In the genomic region with DNA sequence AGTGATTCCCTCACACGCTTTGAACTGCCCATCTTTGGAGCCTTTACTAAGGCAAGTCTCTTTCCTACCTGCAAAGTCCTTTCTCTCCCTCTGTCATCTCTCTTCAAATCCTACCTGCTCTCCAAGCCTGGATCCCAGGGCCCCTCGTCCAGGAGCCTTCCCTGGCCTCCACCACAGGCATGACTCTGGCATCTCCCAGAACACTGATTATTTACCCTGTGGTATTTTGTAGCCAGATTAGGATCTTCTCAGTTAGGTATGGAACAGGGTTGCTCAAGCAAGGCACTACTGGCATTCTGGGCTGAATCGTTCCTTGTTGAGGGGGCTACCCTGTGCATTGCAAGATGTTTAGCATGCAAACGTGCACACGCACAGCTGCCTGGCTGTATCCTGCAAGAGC, we compare ENCODE assay signal across 1 cellular context.
TF ChIP-seq lines count a peak whose summit lies in the region.

No MANE protein-coding gene starts in this region.

TF ChIP-seq in HepG2, 621 proteins besides CTCF, POLR2A, EP300 and RAD21:
- TF ChIP-seq TARDBP (CRISPR knock-in tag; IDR thresholded peaks at IDR 0.05) (no peak), MYC (CRISPR knock-in tag; IDR thresholded peaks at IDR 0.05; ENCODE audit: borderline replicate concordance) (no peak), KDM1A (CRISPR knock-in tag; IDR thresholded peaks at IDR 0.05) (no peak), ZNF180 (CRISPR knock-in tag; IDR thresholded peaks at IDR 0.05; ENCODE audit: borderline replicate concordance, low read depth) (no peak), SMAD1 (CRISPR knock-in tag; IDR thresholded peaks at IDR 0.05; ENCODE audit: borderline replicate concordance, low read depth) (no peak), ZSCAN25 (CRISPR knock-in tag; IDR thresholded peaks at IDR 0.05) (no peak), NCOA5 (CRISPR knock-in tag; IDR thresholded peaks at IDR 0.05) (no peak), ZNF883 (CRISPR knock-in tag; IDR thresholded peaks at IDR 0.05; ENCODE audit: not compliant biosample characterization) (no peak), EZH2 (conservative IDR thresholded peaks at IDR 0.05; ENCODE audit: low read depth, low read length) (no peak), ZNF232 (CRISPR knock-in tag; IDR thresholded peaks at IDR 0.05; ENCODE audit: borderline replicate concordance) (no peak)
- TF ChIP-seq, protein P1, sequence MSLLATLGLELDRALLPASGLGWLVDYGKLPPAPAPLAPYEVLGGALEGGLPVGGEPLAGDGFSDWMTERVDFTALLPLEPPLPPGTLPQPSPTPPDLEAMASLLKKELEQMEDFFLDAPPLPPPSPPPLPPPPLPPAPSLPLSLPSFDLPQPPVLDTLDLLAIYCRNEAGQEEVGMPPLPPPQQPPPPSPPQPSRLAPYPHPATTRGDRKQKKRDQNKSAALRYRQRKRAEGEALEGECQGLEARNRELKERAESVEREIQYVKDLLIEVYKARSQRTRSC (CRISPR knock-in tag; IDR thresholded peaks at IDR 0.05; ENCODE audit: low read depth): no peak
- TF ChIP-seq, protein P2, sequence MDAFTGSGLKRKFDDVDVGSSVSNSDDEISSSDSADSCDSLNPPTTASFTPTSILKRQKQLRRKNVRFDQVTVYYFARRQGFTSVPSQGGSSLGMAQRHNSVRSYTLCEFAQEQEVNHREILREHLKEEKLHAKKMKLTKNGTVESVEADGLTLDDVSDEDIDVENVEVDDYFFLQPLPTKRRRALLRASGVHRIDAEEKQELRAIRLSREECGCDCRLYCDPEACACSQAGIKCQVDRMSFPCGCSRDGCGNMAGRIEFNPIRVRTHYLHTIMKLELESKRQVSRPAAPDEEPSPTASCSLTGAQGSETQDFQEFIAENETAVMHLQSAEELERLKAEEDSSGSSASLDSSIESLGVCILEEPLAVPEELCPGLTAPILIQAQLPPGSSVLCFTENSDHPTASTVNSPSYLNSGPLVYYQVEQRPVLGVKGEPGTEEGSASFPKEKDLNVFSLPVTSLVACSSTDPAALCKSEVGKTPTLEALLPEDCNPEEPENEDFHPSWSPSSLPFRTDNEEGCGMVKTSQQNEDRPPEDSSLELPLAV (CRISPR knock-in tag; conservative IDR thresholded peaks at IDR 0.05; ENCODE audit: low read depth): no peak
- TF ChIP-seq, protein P3, sequence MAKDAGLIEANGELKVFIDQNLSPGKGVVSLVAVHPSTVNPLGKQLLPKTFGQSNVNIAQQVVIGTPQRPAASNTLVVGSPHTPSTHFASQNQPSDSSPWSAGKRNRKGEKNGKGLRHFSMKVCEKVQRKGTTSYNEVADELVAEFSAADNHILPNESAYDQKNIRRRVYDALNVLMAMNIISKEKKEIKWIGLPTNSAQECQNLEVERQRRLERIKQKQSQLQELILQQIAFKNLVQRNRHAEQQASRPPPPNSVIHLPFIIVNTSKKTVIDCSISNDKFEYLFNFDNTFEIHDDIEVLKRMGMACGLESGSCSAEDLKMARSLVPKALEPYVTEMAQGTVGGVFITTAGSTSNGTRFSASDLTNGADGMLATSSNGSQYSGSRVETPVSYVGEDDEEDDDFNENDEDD (CRISPR knock-in tag; IDR thresholded peaks at IDR 0.05; ENCODE audit: borderline replicate concordance): no peak
- TF ChIP-seq, protein P4, sequence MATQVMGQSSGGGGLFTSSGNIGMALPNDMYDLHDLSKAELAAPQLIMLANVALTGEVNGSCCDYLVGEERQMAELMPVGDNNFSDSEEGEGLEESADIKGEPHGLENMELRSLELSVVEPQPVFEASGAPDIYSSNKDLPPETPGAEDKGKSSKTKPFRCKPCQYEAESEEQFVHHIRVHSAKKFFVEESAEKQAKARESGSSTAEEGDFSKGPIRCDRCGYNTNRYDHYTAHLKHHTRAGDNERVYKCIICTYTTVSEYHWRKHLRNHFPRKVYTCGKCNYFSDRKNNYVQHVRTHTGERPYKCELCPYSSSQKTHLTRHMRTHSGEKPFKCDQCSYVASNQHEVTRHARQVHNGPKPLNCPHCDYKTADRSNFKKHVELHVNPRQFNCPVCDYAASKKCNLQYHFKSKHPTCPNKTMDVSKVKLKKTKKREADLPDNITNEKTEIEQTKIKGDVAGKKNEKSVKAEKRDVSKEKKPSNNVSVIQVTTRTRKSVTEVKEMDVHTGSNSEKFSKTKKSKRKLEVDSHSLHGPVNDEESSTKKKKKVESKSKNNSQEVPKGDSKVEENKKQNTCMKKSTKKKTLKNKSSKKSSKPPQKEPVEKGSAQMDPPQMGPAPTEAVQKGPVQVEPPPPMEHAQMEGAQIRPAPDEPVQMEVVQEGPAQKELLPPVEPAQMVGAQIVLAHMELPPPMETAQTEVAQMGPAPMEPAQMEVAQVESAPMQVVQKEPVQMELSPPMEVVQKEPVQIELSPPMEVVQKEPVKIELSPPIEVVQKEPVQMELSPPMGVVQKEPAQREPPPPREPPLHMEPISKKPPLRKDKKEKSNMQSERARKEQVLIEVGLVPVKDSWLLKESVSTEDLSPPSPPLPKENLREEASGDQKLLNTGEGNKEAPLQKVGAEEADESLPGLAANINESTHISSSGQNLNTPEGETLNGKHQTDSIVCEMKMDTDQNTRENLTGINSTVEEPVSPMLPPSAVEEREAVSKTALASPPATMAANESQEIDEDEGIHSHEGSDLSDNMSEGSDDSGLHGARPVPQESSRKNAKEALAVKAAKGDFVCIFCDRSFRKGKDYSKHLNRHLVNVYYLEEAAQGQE (IDR thresholded peaks at IDR 0.05; ENCODE audit: borderline replicate concordance in 1 of 2, low read depth in 1 of 2, low read length in 2 of 2): no peak
- TF ChIP-seq, protein P5, sequence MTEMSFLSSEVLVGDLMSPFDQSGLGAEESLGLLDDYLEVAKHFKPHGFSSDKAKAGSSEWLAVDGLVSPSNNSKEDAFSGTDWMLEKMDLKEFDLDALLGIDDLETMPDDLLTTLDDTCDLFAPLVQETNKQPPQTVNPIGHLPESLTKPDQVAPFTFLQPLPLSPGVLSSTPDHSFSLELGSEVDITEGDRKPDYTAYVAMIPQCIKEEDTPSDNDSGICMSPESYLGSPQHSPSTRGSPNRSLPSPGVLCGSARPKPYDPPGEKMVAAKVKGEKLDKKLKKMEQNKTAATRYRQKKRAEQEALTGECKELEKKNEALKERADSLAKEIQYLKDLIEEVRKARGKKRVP (CRISPR knock-in tag; IDR thresholded peaks at IDR 0.05): no peak
- TF ChIP-seq, protein P6, sequence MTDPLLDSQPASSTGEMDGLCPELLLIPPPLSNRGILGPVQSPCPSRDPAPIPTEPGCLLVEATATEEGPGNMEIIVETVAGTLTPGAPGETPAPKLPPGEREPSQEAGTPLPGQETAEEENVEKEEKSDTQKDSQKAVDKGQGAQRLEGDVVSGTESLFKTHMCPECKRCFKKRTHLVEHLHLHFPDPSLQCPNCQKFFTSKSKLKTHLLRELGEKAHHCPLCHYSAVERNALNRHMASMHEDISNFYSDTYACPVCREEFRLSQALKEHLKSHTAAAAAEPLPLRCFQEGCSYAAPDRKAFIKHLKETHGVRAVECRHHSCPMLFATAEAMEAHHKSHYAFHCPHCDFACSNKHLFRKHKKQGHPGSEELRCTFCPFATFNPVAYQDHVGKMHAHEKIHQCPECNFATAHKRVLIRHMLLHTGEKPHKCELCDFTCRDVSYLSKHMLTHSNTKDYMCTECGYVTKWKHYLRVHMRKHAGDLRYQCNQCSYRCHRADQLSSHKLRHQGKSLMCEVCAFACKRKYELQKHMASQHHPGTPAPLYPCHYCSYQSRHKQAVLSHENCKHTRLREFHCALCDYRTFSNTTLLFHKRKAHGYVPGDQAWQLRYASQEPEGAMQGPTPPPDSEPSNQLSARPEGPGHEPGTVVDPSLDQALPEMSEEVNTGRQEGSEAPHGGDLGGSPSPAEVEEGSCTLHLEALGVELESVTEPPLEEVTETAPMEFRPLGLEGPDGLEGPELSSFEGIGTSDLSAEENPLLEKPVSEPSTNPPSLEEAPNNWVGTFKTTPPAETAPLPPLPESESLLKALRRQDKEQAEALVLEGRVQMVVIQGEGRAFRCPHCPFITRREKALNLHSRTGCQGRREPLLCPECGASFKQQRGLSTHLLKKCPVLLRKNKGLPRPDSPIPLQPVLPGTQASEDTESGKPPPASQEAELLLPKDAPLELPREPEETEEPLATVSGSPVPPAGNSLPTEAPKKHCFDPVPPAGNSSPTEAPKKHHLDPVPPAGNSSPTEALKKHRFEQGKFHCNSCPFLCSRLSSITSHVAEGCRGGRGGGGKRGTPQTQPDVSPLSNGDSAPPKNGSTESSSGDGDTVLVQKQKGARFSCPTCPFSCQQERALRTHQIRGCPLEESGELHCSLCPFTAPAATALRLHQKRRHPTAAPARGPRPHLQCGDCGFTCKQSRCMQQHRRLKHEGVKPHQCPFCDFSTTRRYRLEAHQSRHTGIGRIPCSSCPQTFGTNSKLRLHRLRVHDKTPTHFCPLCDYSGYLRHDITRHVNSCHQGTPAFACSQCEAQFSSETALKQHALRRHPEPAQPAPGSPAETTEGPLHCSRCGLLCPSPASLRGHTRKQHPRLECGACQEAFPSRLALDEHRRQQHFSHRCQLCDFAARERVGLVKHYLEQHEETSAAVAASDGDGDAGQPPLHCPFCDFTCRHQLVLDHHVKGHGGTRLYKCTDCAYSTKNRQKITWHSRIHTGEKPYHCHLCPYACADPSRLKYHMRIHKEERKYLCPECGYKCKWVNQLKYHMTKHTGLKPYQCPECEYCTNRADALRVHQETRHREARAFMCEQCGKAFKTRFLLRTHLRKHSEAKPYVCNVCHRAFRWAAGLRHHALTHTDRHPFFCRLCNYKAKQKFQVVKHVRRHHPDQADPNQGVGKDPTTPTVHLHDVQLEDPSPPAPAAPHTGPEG (CRISPR knock-in tag; IDR thresholded peaks at IDR 0.05): no peak
